In the genomic region with DNA sequence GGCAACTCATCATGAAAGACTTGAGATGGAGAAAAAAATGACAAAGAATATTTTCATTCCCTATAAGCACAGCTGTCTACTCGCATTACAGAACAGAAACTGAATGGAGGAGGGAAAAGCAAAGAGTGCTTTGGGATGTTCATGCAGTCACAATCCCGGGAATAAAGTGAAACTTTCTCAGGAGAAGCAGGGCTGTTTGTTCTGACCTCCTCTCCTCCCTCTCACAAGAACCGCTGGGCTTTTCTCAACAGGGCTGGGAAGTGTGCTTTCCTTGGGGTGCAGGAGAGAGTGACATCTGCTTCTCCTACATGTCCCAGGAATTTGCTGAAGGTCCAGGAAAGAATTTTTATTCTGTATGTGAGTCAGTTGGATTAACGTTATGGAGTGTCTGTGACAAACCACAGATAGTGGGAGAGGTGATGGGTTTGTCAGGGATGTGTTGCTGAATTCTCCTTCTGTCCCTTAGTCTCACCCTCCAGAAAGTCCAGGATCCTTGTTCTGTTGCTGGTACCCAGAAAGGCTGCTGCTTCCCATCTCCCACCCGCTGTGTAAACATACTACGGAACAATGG, we compare ENCODE assay signal across 2 cellular contexts.
TF ChIP-seq lines count a peak whose summit lies in the region.

No MANE protein-coding gene starts in this region.

TF ChIP-seq in A549, 52 proteins besides CTCF, POLR2A, EP300 and RAD21 (continued from another document):
- TF ChIP-seq, protein P1, sequence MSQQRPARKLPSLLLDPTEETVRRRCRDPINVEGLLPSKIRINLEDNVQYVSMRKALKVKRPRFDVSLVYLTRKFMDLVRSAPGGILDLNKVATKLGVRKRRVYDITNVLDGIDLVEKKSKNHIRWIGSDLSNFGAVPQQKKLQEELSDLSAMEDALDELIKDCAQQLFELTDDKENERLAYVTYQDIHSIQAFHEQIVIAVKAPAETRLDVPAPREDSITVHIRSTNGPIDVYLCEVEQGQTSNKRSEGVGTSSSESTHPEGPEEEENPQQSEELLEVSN (IDR thresholded peaks at IDR 0.05; ENCODE audit: borderline replicate concordance, low read depth) = no peak
TF ChIP-seq in A549: peak in this region for 1.

TF ChIP-seq in IMR-90, 13 proteins besides CTCF, POLR2A, EP300 and RAD21:
- TF ChIP-seq RFX5 (IDR thresholded peaks at IDR 0.05; ENCODE audit: low read depth, low read length) (no peak), RCOR1 (IDR thresholded peaks at IDR 0.05; ENCODE audit: insufficient replicate concordance, low read length) (no peak), CHD1 (IDR thresholded peaks at IDR 0.05; ENCODE audit: low read depth, low read length) (no peak), MXI1 (IDR thresholded peaks at IDR 0.05; ENCODE audit: borderline replicate concordance, low read depth, low read length) (no peak), FOS (IDR thresholded peaks at IDR 0.05; ENCODE audit: low read depth, low read length) (no peak), CEBPB (IDR thresholded peaks at IDR 0.05; ENCODE audit: low read depth, low read length) (no peak), NFE2L2 (IDR thresholded peaks at IDR 0.05; ENCODE audit: low read depth, low read length) (no peak), BHLHE40 (IDR thresholded peaks at IDR 0.05; ENCODE audit: low read depth, low read length) (no peak), MAZ (IDR thresholded peaks at IDR 0.05; ENCODE audit: borderline replicate concordance, low read depth, low read length) (no peak), MAFK (IDR thresholded peaks at IDR 0.05; ENCODE audit: low read depth, low read length) (no peak), SMC3 (IDR thresholded peaks at IDR 0.05; ENCODE audit: low read depth, low read length) (no peak)
- TF ChIP-seq, protein P2, sequence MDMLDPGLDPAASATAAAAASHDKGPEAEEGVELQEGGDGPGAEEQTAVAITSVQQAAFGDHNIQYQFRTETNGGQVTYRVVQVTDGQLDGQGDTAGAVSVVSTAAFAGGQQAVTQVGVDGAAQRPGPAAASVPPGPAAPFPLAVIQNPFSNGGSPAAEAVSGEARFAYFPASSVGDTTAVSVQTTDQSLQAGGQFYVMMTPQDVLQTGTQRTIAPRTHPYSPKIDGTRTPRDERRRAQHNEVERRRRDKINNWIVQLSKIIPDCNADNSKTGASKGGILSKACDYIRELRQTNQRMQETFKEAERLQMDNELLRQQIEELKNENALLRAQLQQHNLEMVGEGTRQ (IDR thresholded peaks at IDR 0.05; ENCODE audit: low read depth, low read length) = no peak
- TF ChIP-seq, protein P3, sequence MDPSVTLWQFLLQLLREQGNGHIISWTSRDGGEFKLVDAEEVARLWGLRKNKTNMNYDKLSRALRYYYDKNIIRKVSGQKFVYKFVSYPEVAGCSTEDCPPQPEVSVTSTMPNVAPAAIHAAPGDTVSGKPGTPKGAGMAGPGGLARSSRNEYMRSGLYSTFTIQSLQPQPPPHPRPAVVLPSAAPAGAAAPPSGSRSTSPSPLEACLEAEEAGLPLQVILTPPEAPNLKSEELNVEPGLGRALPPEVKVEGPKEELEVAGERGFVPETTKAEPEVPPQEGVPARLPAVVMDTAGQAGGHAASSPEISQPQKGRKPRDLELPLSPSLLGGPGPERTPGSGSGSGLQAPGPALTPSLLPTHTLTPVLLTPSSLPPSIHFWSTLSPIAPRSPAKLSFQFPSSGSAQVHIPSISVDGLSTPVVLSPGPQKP (IDR thresholded peaks at IDR 0.05; ENCODE audit: borderline replicate concordance, low read depth, low read length) = no peak
